1 cellular context compared by ENCODE assay signal in genomic region chr19:16330368-16330801, GRCh38.
A peak's percentile ranks its signal among the peaks of the same experiment; 100 is the strongest.
TF ChIP-seq lines count a peak whose summit lies in the region.

No MANE protein-coding gene starts in this region.

TF ChIP-seq in GM12878, 131 proteins besides CTCF, POLR2A, EP300 and RAD21 (continued from another document):
- TF ChIP-seq MLLT1 (IDR thresholded peaks at IDR 0.05) (no peak), SKIL (IDR thresholded peaks at IDR 0.05; ENCODE audit: low read depth, poor library complexity, severe bottlenecking) (no peak), NBN (IDR thresholded peaks at IDR 0.05) (0 out of 2 replicates have a peak, but pooled peaks have one; percentile 40), NFXL1 (IDR thresholded peaks at IDR 0.05; ENCODE audit: borderline replicate concordance) (no peak), IRF3 (IDR thresholded peaks at IDR 0.05) (no peak), HCFC1 (IDR thresholded peaks at IDR 0.05; ENCODE audit: low read length) (0 out of 2 replicates have a peak, but pooled peaks have one; percentile 12), BHLHE40 (IDR thresholded peaks at IDR 0.05; ENCODE audit: borderline replicate concordance in 1 of 2, low read depth in 2 of 2, low read length in 1 of 2) (peak in 1 of 2 experiments; percentile 58; a peak in 2 of 4 replicates), NR2C1 (IDR thresholded peaks at IDR 0.05) (no peak), ATF7 (IDR thresholded peaks at IDR 0.05; ENCODE audit: low read depth) (peak; percentile 41; the same call in 1 of the 2 replicates), PKNOX1 (IDR thresholded peaks at IDR 0.05) (peak; percentile 46; the same call in 1 of the 2 replicates), TAF1 (IDR thresholded peaks at IDR 0.05; ENCODE audit: borderline replicate concordance, low read depth, low read length) (no peak), JUNB (IDR thresholded peaks at IDR 0.05) (no peak), GATAD2B (conservative IDR thresholded peaks at IDR 0.05; ENCODE audit: low read depth) (no peak), TCF3 (IDR thresholded peaks at IDR 0.05; ENCODE audit: borderline replicate concordance, insufficient read depth, low read depth, low read length) (peak; percentile 73; the same call in 1 of the 2 replicates), EED (IDR thresholded peaks at IDR 0.05; ENCODE audit: low read depth) (no peak), CREB1 (IDR thresholded peaks at IDR 0.05; ENCODE audit: low read depth) (0 out of 2 replicates have a peak, but pooled peaks have one; percentile 18), SIN3A (IDR thresholded peaks at IDR 0.05; ENCODE audit: low read depth, low read length) (0 out of 2 replicates have a peak, but pooled peaks have one; percentile 49), BACH1 (IDR thresholded peaks at IDR 0.05; ENCODE audit: borderline replicate concordance) (peak; percentile 99), DPF2 (IDR thresholded peaks at IDR 0.05) (peak; percentile 54; the same call in 1 of the 2 replicates), RUNX3 (IDR thresholded peaks at IDR 0.05; ENCODE audit: low read length) (0 out of 2 replicates have a peak, but pooled peaks have one; percentile 14), ZNF384 (IDR thresholded peaks at IDR 0.05; ENCODE audit: borderline replicate concordance, low read depth, low read length) (no peak), E2F4 (IDR thresholded peaks at IDR 0.05; ENCODE audit: low read depth, low read length) (no peak), ZBTB40 (IDR thresholded peaks at IDR 0.05; ENCODE audit: borderline replicate concordance) (no peak), FOXK2 (IDR thresholded peaks at IDR 0.05) (peak; percentile 66; the same call in 1 of the 2 replicates), TCF7 (IDR thresholded peaks at IDR 0.05; ENCODE audit: borderline replicate concordance) (no peak), WRNIP1 (IDR thresholded peaks at IDR 0.05; ENCODE audit: borderline replicate concordance, low read depth, low read length) (no peak), IKZF1 (conservative IDR thresholded peaks at IDR 0.05) (peak; percentile 55; the same call in 1 of the 2 replicates), EGR1 (IDR thresholded peaks at IDR 0.05; ENCODE audit: borderline replicate concordance in 1 of 2, low read depth in 2 of 2, low read length in 2 of 2) (peak in 1 of 2 experiments; percentile 46; a peak in 2 of 3 replicates), NR2F1 (conservative IDR thresholded peaks at IDR 0.05) (0 out of 2 replicates have a peak, but pooled peaks have one; percentile 35), HDAC6 (IDR thresholded peaks at IDR 0.05; ENCODE audit: unreplicated experiment) (no peak), CREM (IDR thresholded peaks at IDR 0.05; ENCODE audit: low read depth) (no peak), KAT2A (conservative IDR thresholded peaks at IDR 0.05; ENCODE audit: control insufficient read depth, low read depth, low read length) (no peak), PBX3 (IDR thresholded peaks at IDR 0.05; ENCODE audit: insufficient replicate concordance, low read depth, low read length) (no peak), TARDBP (IDR thresholded peaks at IDR 0.05; ENCODE audit: borderline replicate concordance) (no peak), PAX5 (IDR thresholded peaks at IDR 0.05; ENCODE audit: borderline replicate concordance, low read depth, low read length) (no peak)
